In genomic region chr19:42229855-42230331, GRCh38 we compare ENCODE assay signal across 9 cellular contexts. TPM values are rescaled to one million over a fixed set of nuclear protein-coding genes. Genes with fewer than 3 reads are reported as not detected.
DNase-seq lines count a peak whose midpoint lies in the region; ATAC-seq and TF ChIP-seq lines count a peak whose summit lies in the region.
"Had no signal": no experiment of that assay in that cellular context is flagged by ENCODE, and none has a peak within 500 bp of the region (broad histone marks: within the 10 kb centered on the region; RNA-seq: fewer than 3 reads in every experiment).

No MANE protein-coding gene starts in this region.

- peak in 1 of 2 donors; percentile 25 for ATAC-seq in activated naive CD4-positive, alpha-beta T cell treated with anti-CD3 and anti-CD28 coated beads, Interleukin-2, amount 50 U/mL, for 72 hours
- ATAC-seq: esophagus mucosa had no signal

- H2AFZ ChIP-seq in osteoblast (ENCODE audit: low read length): no peak overlapping the region

- H3K9me3 ChIP-seq in osteoblast (ENCODE audit: low read depth, low read length): no peaks in the 10 kb centered on the region

- H3K27me3 ChIP-seq in osteoblast (ENCODE audit: insufficient read depth, low read length): no peaks in the 10 kb centered on the region

- DNase-seq in DMS53 (lab: John Stamatoyannopoulos, UW) (peak; percentile 49), DMS53 treated with DMSO at 0.1 percent for 48 hours (lab: John Stamatoyannopoulos, UW; ENCODE audit: unreplicated experiment) (no peak), osteoblast (ENCODE audit: insufficient read length, low spot score, missing footprints) (peak; percentile 92), NCI-H526 (lab: John Stamatoyannopoulos, UW) (no peak), hippocampal formation (lab: John Stamatoyannopoulos, UW) (no peak)
- no peak for DNase-seq in activated naive CD4-positive, alpha-beta T cell treated with anti-CD3 and anti-CD28 coated beads, Interleukin-2, amount 50 U/mL, for 72 hours (ENCODE audit: low spot score in 2 of 2)
- DNase-seq: activated T-cell treated with anti-CD3 and anti-CD28 coated beads, Interleukin-2, amount 50 U/mL, for 1 hour had no signal

- no peak overlapping the region for H3K4me3 ChIP-seq in osteoblast (ENCODE audit: insufficient read depth, low read length)

- peaks cover 7 to 9% of the 10 kb centered on the region in 2 donors for H3K36me3 Mint-ChIP-seq in activated naive CD4-positive, alpha-beta T cell treated with anti-CD3 and anti-CD28 coated beads, Interleukin-2, amount 50 U/mL, for 72 hours

- peak overlapping the region; percentile 47 to 80 for H3K27ac Mint-ChIP-seq in activated naive CD4-positive, alpha-beta T cell treated with anti-CD3 and anti-CD28 coated beads, Interleukin-2, amount 50 U/mL, for 72 hours

- H3K4me1 ChIP-seq in osteoblast (ENCODE audit: insufficient read depth, low read length): peaks cover 4% of the 10 kb centered on the region

- peaks cover 62% of the 10 kb centered on the region for H3K79me2 ChIP-seq in osteoblast (ENCODE audit: insufficient read depth, low read length)

- TF ChIP-seq CTCF in osteoblast (IDR thresholded peaks at IDR 0.05; ENCODE audit: extremely low read depth, low read depth, low read length): no peak

- peaks cover 84% of the 10 kb centered on the region for H3K36me3 ChIP-seq in osteoblast (ENCODE audit: insufficient read depth, low read length)

- H4K20me1 ChIP-seq in osteoblast (ENCODE audit: insufficient read depth, low read length): peaks cover 49% of the 10 kb centered on the region

- peak overlapping the region; percentile 28 for H3K27ac ChIP-seq in osteoblast (ENCODE audit: low read depth, low read length)
- H3K27ac ChIP-seq: KMS-11 had no signal

- H3K9me3 Mint-ChIP-seq in activated naive CD4-positive, alpha-beta T cell treated with anti-CD3 and anti-CD28 coated beads, Interleukin-2, amount 50 U/mL, for 72 hours: no peaks in the 10 kb centered on the region

- no peak overlapping the region for H3K4me2 ChIP-seq in osteoblast (ENCODE audit: insufficient read depth, low read length)
- H3K4me2 ChIP-seq: KMS-11 had no signal

RNA-seq across cellular contexts. Expression of gene ZNF526, which starts 9.8 kb away (rescaled TPM):
- total RNA-seq in activated naive CD4-positive, alpha-beta T cell treated with anti-CD3 and anti-CD28 coated beads, Interleukin-2, amount 50 U/mL, for 72 hours: 10 to 100 TPM; 13.2 to 14.5 TPM
- total RNA-seq in osteoblast: 11.5 and 11.9 TPM in 2 replicates

RNA-seq across cellular contexts. Expression of gene DEDD2, which starts 12.4 kb away (rescaled TPM):
- total RNA-seq in activated naive CD4-positive, alpha-beta T cell treated with anti-CD3 and anti-CD28 coated beads, Interleukin-2, amount 50 U/mL, for 72 hours: 10 to 100 TPM; 28.7 to 39.3 TPM
- total RNA-seq in osteoblast: 19.9 and 26.2 TPM in 2 replicates

RNA-seq across cellular contexts. Expression of gene GSK3A, which starts 12.5 kb away (rescaled TPM):
- 10 to 100 TPM; 38.1 to 39.5 TPM for total RNA-seq in activated naive CD4-positive, alpha-beta T cell treated with anti-CD3 and anti-CD28 coated beads, Interleukin-2, amount 50 U/mL, for 72 hours
- 16.2 and 18.1 TPM in 2 replicates for total RNA-seq in osteoblast

RNA-seq across cellular contexts. Expression of gene ERF, which starts 25.0 kb away (rescaled TPM):
- total RNA-seq in activated naive CD4-positive, alpha-beta T cell treated with anti-CD3 and anti-CD28 coated beads, Interleukin-2, amount 50 U/mL, for 72 hours: 10 to 100 TPM; 48.8 to 67.8 TPM
- 31.8 and 44.8 TPM in 2 replicates for total RNA-seq in osteoblast

RNA-seq across cellular contexts. Expression of gene CIC, which starts 39.2 kb away (rescaled TPM):
- total RNA-seq in activated naive CD4-positive, alpha-beta T cell treated with anti-CD3 and anti-CD28 coated beads, Interleukin-2, amount 50 U/mL, for 72 hours: 10 to 100 TPM; 87.7 to 90.6 TPM
- total RNA-seq in osteoblast: 33.6 and 39.1 TPM in 2 replicates

Comparison
In these comparisons a context has a peak if more than half of its experiments do, and no peak if none do; other contexts are left out.
1. DNase-seq: peak in DMS53 (single experiment) and osteoblast (single experiment); none in DMS53 treated with DMSO at 0.1 percent for 48 hours (single experiment), activated naive CD4-positive, alpha-beta T cell treated with anti-CD3 and anti-CD28 coated beads, Interleukin-2, amount 50 U/mL, for 72 hours (0 of 2), NCI-H526 (0 of 2) and hippocampal formation (0 of 2).